In the genomic region with DNA sequence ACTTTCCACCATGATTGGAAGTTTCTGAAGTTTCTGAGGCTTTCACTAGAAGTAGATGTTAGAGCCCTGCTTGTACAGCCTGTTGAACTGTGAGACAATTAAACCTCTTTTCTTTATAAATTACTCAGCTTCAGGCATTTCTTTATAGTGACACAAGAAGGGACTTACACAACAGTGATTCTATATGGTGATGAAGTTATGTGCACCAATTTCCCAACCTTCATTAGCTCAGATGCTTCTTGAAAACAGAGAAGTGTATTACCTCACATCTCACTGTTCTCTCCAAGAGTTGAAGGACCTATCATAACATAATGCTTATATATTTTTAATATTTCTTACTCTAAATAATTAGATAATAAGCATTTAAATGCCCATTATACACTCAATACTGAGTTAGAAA, we compare ENCODE assay signal across 34 cellular contexts.
"Had no signal": no experiment of that assay in that cellular context is flagged by ENCODE, and none has a peak within 500 bp of the region (broad histone marks: within the 10 kb centered on the region; RNA-seq: fewer than 3 reads in every experiment).

No MANE protein-coding gene starts in this region.

- H3K4me1 ChIP-seq: body of pancreas, esophagus muscularis mucosa, gastrocnemius medialis, heart left ventricle had no signal

- H3K27ac Mint-ChIP-seq: activated CD4-positive, alpha-beta memory T cell treated with anti-CD3 and anti-CD28 coated beads, Interleukin-2, amount 10 ng/mL, durations not matched to agents 7 days and 5 days; activated CD4-positive, alpha-beta T cell treated with anti-CD3 and anti-CD28 coated beads, Interleukin-2, amount 10 ng/mL, durations not matched to agents 7 days and 5 days; activated naive CD4-positive, alpha-beta T cell treated with anti-CD3 and anti-CD28 coated beads, Interleukin-2, amount 10 ng/mL, durations not matched to agents 7 days and 5 days; activated naive CD4-positive, alpha-beta T cell treated with anti-CD3 and anti-CD28 coated beads, Interleukin-2, amount 50 U/mL, for 72 hours; activated naive CD8-positive, alpha-beta T cell treated with anti-CD3 and anti-CD28 coated beads, Interleukin-2, amount 10 ng/mL, durations not matched to agents 7 days and 5 days; activated T-cell treated with anti-CD3 and anti-CD28 coated beads, Interleukin-2, amount 50 U/mL, for 24 hours; activated T-cell treated with anti-CD3 and anti-CD28 coated beads, Interleukin-2, amount 50 U/mL, for 72 hours; dendritic cell treated with granulocyte-macrophage colony-stimulating factor and Interleukin-4, amounts not matched to agents 40 ng/mL and 50 ng/mL, for 4 days; endodermal cell; WTC11 had no signal

- H3K36me3 Mint-ChIP-seq: activated naive CD4-positive, alpha-beta T cell treated with anti-CD3 and anti-CD28 coated beads, Interleukin-2, amount 10 ng/mL, durations not matched to agents 7 days and 5 days; activated naive CD4-positive, alpha-beta T cell treated with anti-CD3 and anti-CD28 coated beads, Interleukin-2, amount 50 U/mL, for 72 hours; activated naive CD8-positive, alpha-beta T cell treated with anti-CD3 and anti-CD28 coated beads, Interleukin-2, amount 10 ng/mL, durations not matched to agents 7 days and 5 days had no signal

- H3K36me3 ChIP-seq: cardiac muscle cell, esophagus muscularis mucosa, gastrocnemius medialis, heart left ventricle had no signal

- H3K27ac ChIP-seq: body of pancreas, cardiac muscle cell, coronary artery, dorsolateral prefrontal cortex, esophagus muscularis mucosa, foreskin keratinocyte, gastrocnemius medialis, heart left ventricle, VCaP had no signal

- H3K9me3 ChIP-seq: body of pancreas, esophagus muscularis mucosa, gastrocnemius medialis had no signal

- DNase-seq: activated CD4-positive, alpha-beta memory T cell treated with anti-CD3 and anti-CD28 coated beads, Interleukin-2, amount 10 ng/mL, durations not matched to agents 7 days and 5 days; activated CD4-positive, alpha-beta T cell treated with anti-CD3 and anti-CD28 coated beads for 1 hour; activated CD4-positive, alpha-beta T cell treated with anti-CD3 and anti-CD28 coated beads for 4 hours; activated CD4-positive, alpha-beta T cell treated with anti-CD3 and anti-CD28 coated beads, Interleukin-2, amount 10 ng/mL, durations not matched to agents 7 days and 5 days; activated CD4-positive, alpha-beta T cell treated with anti-CD3 and anti-CD28 coated beads, Interleukin-2, amount 50 U/mL, for 4 hours; activated CD8-positive, alpha-beta memory T cell treated with anti-CD3 and anti-CD28 coated beads, Interleukin-2, amount 50 U/mL, for 48 hours; activated gamma-delta T cell; activated naive CD4-positive, alpha-beta T cell; activated naive CD4-positive, alpha-beta T cell treated with anti-CD3 and anti-CD28 coated beads, Interleukin-2, amount 10 ng/mL, durations not matched to agents 7 days and 5 days; activated naive CD8-positive, alpha-beta T cell treated with anti-CD3 and anti-CD28 coated beads, Interleukin-2, amount 10 ng/mL, durations not matched to agents 7 days and 5 days; activated T-cell treated with anti-CD3 and anti-CD28 coated beads for 4 hours; activated T-cell treated with anti-CD3 and anti-CD28 coated beads, Interleukin-2, amount 50 U/mL, for 24 hours; activated T-cell treated with anti-CD3 and anti-CD28 coated beads, Interleukin-2, amount 50 U/mL, for 72 hours; amniotic stem cell; anterior cingulate cortex; body of pancreas; central memory CD4-positive, alpha-beta T cell; cerebellar nuclear complex; dorsolateral prefrontal cortex; effector memory CD4-positive, alpha-beta T cell; endodermal cell; erythroblast; gastrocnemius medialis; glutamatergic neuron; heart left ventricle; T-helper 2 cell had no signal

- H3K9me3 Mint-ChIP-seq: activated CD4-positive, alpha-beta memory T cell treated with anti-CD3 and anti-CD28 coated beads, Interleukin-2, amount 10 ng/mL, durations not matched to agents 7 days and 5 days; activated naive CD8-positive, alpha-beta T cell treated with anti-CD3 and anti-CD28 coated beads, Interleukin-2, amount 10 ng/mL, durations not matched to agents 7 days and 5 days had no signal

- H3K4me3 Mint-ChIP-seq: activated CD4-positive, alpha-beta memory T cell treated with anti-CD3 and anti-CD28 coated beads, Interleukin-2, amount 10 ng/mL, durations not matched to agents 7 days and 5 days; activated CD4-positive, alpha-beta T cell treated with anti-CD3 and anti-CD28 coated beads, Interleukin-2, amount 10 ng/mL, durations not matched to agents 7 days and 5 days; activated naive CD4-positive, alpha-beta T cell treated with anti-CD3 and anti-CD28 coated beads, Interleukin-2, amount 10 ng/mL, durations not matched to agents 7 days and 5 days; activated naive CD8-positive, alpha-beta T cell treated with anti-CD3 and anti-CD28 coated beads, Interleukin-2, amount 10 ng/mL, durations not matched to agents 7 days and 5 days; activated T-cell treated with anti-CD3 and anti-CD28 coated beads, Interleukin-2, amount 50 U/mL, for 24 hours; activated T-cell treated with anti-CD3 and anti-CD28 coated beads, Interleukin-2, amount 50 U/mL, for 72 hours; dendritic cell treated with granulocyte-macrophage colony-stimulating factor and Interleukin-4, amounts not matched to agents 40 ng/mL and 50 ng/mL, for 4 days; endodermal cell; WTC11 had no signal

- H3K4me3 ChIP-seq: body of pancreas, cardiac muscle cell, coronary artery, dorsolateral prefrontal cortex, esophagus muscularis mucosa, gastrocnemius medialis, heart left ventricle had no signal

- H3K27me3 Mint-ChIP-seq: activated CD4-positive, alpha-beta memory T cell treated with anti-CD3 and anti-CD28 coated beads, Interleukin-2, amount 10 ng/mL, durations not matched to agents 7 days and 5 days; activated CD4-positive, alpha-beta T cell treated with anti-CD3 and anti-CD28 coated beads, Interleukin-2, amount 10 ng/mL, durations not matched to agents 7 days and 5 days; activated naive CD4-positive, alpha-beta T cell treated with anti-CD3 and anti-CD28 coated beads, Interleukin-2, amount 10 ng/mL, durations not matched to agents 7 days and 5 days; activated naive CD8-positive, alpha-beta T cell treated with anti-CD3 and anti-CD28 coated beads, Interleukin-2, amount 10 ng/mL, durations not matched to agents 7 days and 5 days; activated T-cell treated with anti-CD3 and anti-CD28 coated beads, Interleukin-2, amount 50 U/mL, for 24 hours; dendritic cell treated with granulocyte-macrophage colony-stimulating factor and Interleukin-4, amounts not matched to agents 40 ng/mL and 50 ng/mL, for 4 days had no signal

- H3K27me3 ChIP-seq: body of pancreas, cardiac muscle cell, esophagus muscularis mucosa, foreskin keratinocyte, gastrocnemius medialis, heart left ventricle had no signal

- ATAC-seq: activated naive CD4-positive, alpha-beta T cell treated with anti-CD3 and anti-CD28 coated beads, Interleukin-2, amount 50 U/mL, for 72 hours; activated T-cell treated with anti-CD3 and anti-CD28 coated beads, Interleukin-2, amount 50 U/mL, for 72 hours; body of pancreas; foreskin keratinocyte; gastrocnemius medialis; heart left ventricle; WTC11 had no signal

- H3K4me1 Mint-ChIP-seq: activated CD4-positive, alpha-beta memory T cell treated with anti-CD3 and anti-CD28 coated beads, Interleukin-2, amount 10 ng/mL, durations not matched to agents 7 days and 5 days; activated CD4-positive, alpha-beta T cell treated with anti-CD3 and anti-CD28 coated beads, Interleukin-2, amount 10 ng/mL, durations not matched to agents 7 days and 5 days; activated naive CD4-positive, alpha-beta T cell treated with anti-CD3 and anti-CD28 coated beads, Interleukin-2, amount 10 ng/mL, durations not matched to agents 7 days and 5 days; activated naive CD8-positive, alpha-beta T cell treated with anti-CD3 and anti-CD28 coated beads, Interleukin-2, amount 10 ng/mL, durations not matched to agents 7 days and 5 days had no signal
